24 cellular contexts compared by ENCODE assay signal in genomic region chr1:81738902-81739301, GRCh38.
A peak's percentile ranks its signal among the peaks of the same experiment; 100 is the strongest.
DNase-seq lines count a peak whose midpoint lies in the region; ATAC-seq and TF ChIP-seq lines count a peak whose summit lies in the region.
"Had no signal": no experiment of that assay in that cellular context is flagged by ENCODE, and none has a peak within 500 bp of the region (broad histone marks: within the 10 kb centered on the region; RNA-seq: fewer than 3 reads in every experiment).

No MANE protein-coding gene starts in this region.

- WGBS in mesenchymal stem cell: 75% methylated on average over 1 of the region's 1 CpG
- WGBS in thyroid gland, 2 donors: 61 to 80% methylated on average over 1 of the region's 1 CpG

- no peak overlapping the region for H2BK5ac ChIP-seq in mesenchymal stem cell (ENCODE audit: low read depth, low read length, poor library complexity, severe bottlenecking)

- H3K23ac ChIP-seq in mesenchymal stem cell (ENCODE audit: low read length in 2 of 2): no peak overlapping the region

- H3K79me1 ChIP-seq in mesenchymal stem cell (replicated peaks; ENCODE audit: low read length, poor library complexity, severe bottlenecking): no peaks in the 10 kb centered on the region

- H3K14ac ChIP-seq in mesenchymal stem cell (ENCODE audit: low read length in 2 of 2): no peak overlapping the region

- no peak overlapping the region for H2AFZ ChIP-seq in mesenchymal stem cell (ENCODE audit: low read depth, low read length)

- H3K27me3 ChIP-seq in mesenchymal stem cell (ENCODE audit: control insufficient read depth in 1 of 2, insufficient read depth in 1 of 2, low read length in 2 of 2) (no peaks in the 10 kb centered on the region), thyroid gland (no peaks in the 10 kb centered on the region)

- TF ChIP-seq POLR2A in thyroid gland (IDR thresholded peaks at IDR 0.05): no peak

- intact Hi-C loops in thyroid gland (cut with DNase I): no loop called here

- ATAC-seq in HG02870 (IDR thresholded peaks at IDR 0.05; ENCODE audit: unreplicated experiment): no peak
- ATAC-seq: CD8-positive, alpha-beta T cell had no signal

- no peak overlapping the region for H3K27ac ChIP-seq in mesenchymal stem cell (ENCODE audit: low read length, poor library complexity, severe bottlenecking)
- peak overlapping the region; percentile 43 to 75 (median 70) for H3K27ac ChIP-seq in thyroid gland
- H3K27ac ChIP-seq: 22Rv1, C4-2B, HL-60 had no signal

- H3K4me2 ChIP-seq in mesenchymal stem cell (ENCODE audit: low read length, poor library complexity, severe bottlenecking): no peak overlapping the region

- H3K4me1 ChIP-seq in mesenchymal stem cell (ENCODE audit: control insufficient read depth, insufficient read depth, low read depth, low read length) (no peaks in the 10 kb centered on the region), thyroid gland (peaks cover 40 to 43% of the 10 kb centered on the region in 2 donors)

- no peak overlapping the region for H4K91ac ChIP-seq in mesenchymal stem cell (ENCODE audit: low read length)

- no peak overlapping the region for H3K18ac ChIP-seq in mesenchymal stem cell (ENCODE audit: low read depth in 1 of 2, low read length in 2 of 2)

- H2AK5ac ChIP-seq in mesenchymal stem cell (ENCODE audit: low read length, severe bottlenecking): no peak overlapping the region

- H3K4ac ChIP-seq in mesenchymal stem cell (ENCODE audit: low read depth in 1 of 2, low read length in 2 of 2): no peak overlapping the region

- H3K4me3 ChIP-seq in mesenchymal stem cell (ENCODE audit: insufficient read depth in 1 of 2, low read depth in 1 of 2, low read length in 2 of 2) (no peak overlapping the region), thyroid gland (replicated peaks in 1 of 3) (no peak overlapping the region)

- no peak overlapping the region for H2BK15ac ChIP-seq in mesenchymal stem cell (ENCODE audit: low read depth, poor library complexity, severe bottlenecking)

- no peak overlapping the region for H4K8ac ChIP-seq in mesenchymal stem cell (ENCODE audit: low read length)

- peak overlapping the region in 1 of 2 experiments; percentile 14 for H2BK12ac ChIP-seq in mesenchymal stem cell (ENCODE audit: low read length in 2 of 2)

- no peak for TF ChIP-seq CTCF in thyroid gland (IDR thresholded peaks at IDR 0.05)

- H3K9me3 ChIP-seq in mesenchymal stem cell (ENCODE audit: control insufficient read depth, low read length) (no peaks in the 10 kb centered on the region), thyroid gland (no peaks in the 10 kb centered on the region)

- H3K9ac ChIP-seq in mesenchymal stem cell (ENCODE audit: low read length): no peak overlapping the region

- no peaks in the 10 kb centered on the region for H3K36me3 ChIP-seq in mesenchymal stem cell (ENCODE audit: control insufficient read depth in 1 of 2, insufficient read depth in 2 of 2, low read depth in 1 of 2, low read length in 2 of 2)
- H3K36me3 ChIP-seq in thyroid gland: no peaks in the 10 kb centered on the region

- DNase-seq in NCI-H2107 treated with DMSO at 0.1 percent for 48 hours (lab: John Stamatoyannopoulos, UW; ENCODE audit: unreplicated experiment) (peak; percentile 86), NCI-H2107 (lab: John Stamatoyannopoulos, UW) (no peak), astrocyte of the hippocampus (ENCODE audit: low read depth, low spot score) (peak; percentile 69), mesenchymal stem cell (peak; percentile 9), thyroid gland (no peak), NOMO-1 (lab: John Stamatoyannopoulos, UW; ENCODE audit: unreplicated experiment in 2 of 2) (no peak), H4 (ENCODE audit: low spot score) (no peak)
- DNase-seq: CD8-positive, alpha-beta T cell; DMS79 treated with DMSO at 0.1 percent for 48 hours; GF-D8; NCI-H1092 treated with DMSO at 0.1 percent for 48 hours; NCI-H1436; NCI-H187; NCI-H2081 treated with DMSO at 0.1 percent for 48 hours; NCI-H446; NCI-H524 treated with DMSO at 0.1 percent for 48 hours; NCI-H774; NK-92 treated with Interleukin-12 subunit alpha and Interleukin-12 subunit beta, amount 100 ng/mL, for 24 hours; Right ventricle myocardium superior; RPMI8226 had no signal

- no peak overlapping the region for H2BK120ac ChIP-seq in mesenchymal stem cell (ENCODE audit: low read depth, low read length)

Comparison
In these comparisons a context has a peak if more than half of its experiments do, and no peak if none do; other contexts are left out.
1. DNase-seq: peak in NCI-H2107 treated with DMSO at 0.1 percent for 48 hours (single experiment), astrocyte of the hippocampus (single experiment) and mesenchymal stem cell (single experiment); none in NCI-H2107 (single experiment), thyroid gland (0 of 2), NOMO-1 (0 of 2) and H4 (single experiment).